10 cellular contexts compared by ENCODE assay signal in the genomic region with DNA sequence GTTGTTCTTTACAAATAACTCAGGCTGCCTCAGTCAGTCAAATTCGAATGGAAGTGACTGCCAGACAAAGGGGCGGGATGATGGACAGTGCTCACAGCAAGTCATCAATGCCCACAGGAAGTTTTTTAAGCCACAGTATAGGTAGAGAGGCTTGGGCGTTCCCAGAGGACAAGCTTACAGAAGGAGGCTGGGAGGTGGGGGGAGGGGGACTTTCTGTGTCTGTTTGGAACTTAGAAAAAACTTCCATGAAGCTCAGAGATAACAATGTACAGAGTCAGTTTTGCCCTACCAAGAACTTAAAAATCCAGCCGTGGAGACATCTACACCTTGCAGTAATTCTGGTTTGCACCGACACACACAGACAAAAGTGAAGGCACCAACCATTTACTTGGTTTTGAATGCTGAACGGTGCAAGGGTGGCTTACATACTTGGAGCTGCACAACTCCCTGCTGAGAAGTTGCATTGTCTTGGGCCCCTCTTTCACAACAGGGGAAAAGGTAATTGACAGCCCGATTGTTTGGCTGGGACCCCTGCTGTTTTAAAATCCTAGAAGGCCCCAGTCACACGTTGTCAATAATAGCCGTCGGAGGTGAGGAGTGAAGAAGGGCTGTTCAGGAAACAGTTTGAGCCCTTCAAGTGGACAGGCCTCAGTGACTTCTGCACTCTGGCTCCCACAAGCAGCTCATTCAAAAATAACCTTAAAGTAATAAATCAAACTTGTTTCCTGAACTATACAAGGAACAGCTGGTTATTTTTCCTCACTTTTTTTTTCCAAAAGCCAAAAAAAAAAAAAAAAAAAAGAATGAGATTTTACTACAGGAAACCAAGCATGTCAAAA. TPM values are rescaled to one million over a fixed set of nuclear protein-coding genes. Genes with fewer than 3 reads are reported as not detected.
A peak's percentile ranks its signal among the peaks of the same experiment; 100 is the strongest.
DNase-seq lines count a peak whose midpoint lies in the region; ATAC-seq and TF ChIP-seq lines count a peak whose summit lies in the region.
"Had no signal": no experiment of that assay in that cellular context is flagged by ENCODE, and none has a peak within 500 bp of the region (broad histone marks: within the 10 kb centered on the region; RNA-seq: fewer than 3 reads in every experiment).

No MANE protein-coding gene starts in this region.

- H3K9ac ChIP-seq in NT2/D1 (ENCODE audit: insufficient read length, low read depth), result no peak overlapping the region

- H3K27ac ChIP-seq in gastroesophageal sphincter (no peak overlapping the region), psoas muscle (no peak overlapping the region)

- H3K4me3 ChIP-seq in NT2/D1 (ENCODE audit: insufficient read length, low read depth) (no peak overlapping the region), gastroesophageal sphincter (no peak overlapping the region), psoas muscle (no peak overlapping the region)

- H3K27me3 ChIP-seq in NT2/D1 (ENCODE audit: insufficient read depth, insufficient read length) (no peaks in the 10 kb centered on the region), gastroesophageal sphincter (peaks cover 8% of the 10 kb centered on the region), psoas muscle (ENCODE audit: insufficient read depth in 3 of 3, low read length in 2 of 3) (no peaks in the 10 kb centered on the region)

- TF ChIP-seq CTCF in gastroesophageal sphincter (IDR thresholded peaks at IDR 0.05) (no peak), psoas muscle (IDR thresholded peaks at IDR 0.05) (no peak)

- TF ChIP-seq EP300 in Ishikawa (IDR thresholded peaks at IDR 0.05; ENCODE audit: borderline replicate concordance) (peak; percentile 97), gastroesophageal sphincter (IDR thresholded peaks at IDR 0.05) (no peak)

- DNase-seq in NT2/D1 (ENCODE audit: low read depth, low spot score), result peak; percentile 96
- no peak for DNase-seq in psoas muscle
- DNase-seq in activated CD8-positive, alpha-beta memory T cell treated with anti-CD3 and anti-CD28 coated beads for 24 hours, result no peak
- DNase-seq: activated B cell treated with CpG ODN at 0.5 μM for 24 hours, foreskin melanocyte, NCI-H524 treated with DMSO at 0.1 percent for 48 hours had no signal

- TF ChIP-seq POLR2A in gastroesophageal sphincter (IDR thresholded peaks at IDR 0.05), result no peak

- intact Hi-C loops in psoas muscle (cut with DNase I), result loop anchor here (5.0 kb wide), 2 partner anchors 582 to 682 kb away; no protein-coding TSS in a partner anchor

- TF ChIP-seq RAD21 in Ishikawa (IDR thresholded peaks at IDR 0.05; ENCODE audit: low read depth), result no peak

- H3K36me3 ChIP-seq in NT2/D1 (ENCODE audit: insufficient read depth, insufficient read length, low read length) (no peaks in the 10 kb centered on the region), gastroesophageal sphincter (no peaks in the 10 kb centered on the region), psoas muscle (ENCODE audit: insufficient read depth in 1 of 2, low read depth in 1 of 2) (no peaks in the 10 kb centered on the region)

- peaks cover 5% of the 10 kb centered on the region; the same call in 1 of the 2 replicates for H3K9me3 ChIP-seq in NT2/D1 (ENCODE audit: insufficient read depth, low read length)
- H3K9me3 ChIP-seq in gastroesophageal sphincter, result no peaks in the 10 kb centered on the region
- H3K9me3 ChIP-seq in psoas muscle, result no peaks in the 10 kb centered on the region

- WGBS in gastroesophageal sphincter (ENCODE audit: low coverage in 1 of 2), 2 donors, result 47 to 66% methylated on average over 5 to 8 of the region's 10 CpGs
- WGBS in psoas muscle, 3 donors, result 40 to 50% (median 41%) methylated on average over 10 of the region's 10 CpGs

- H3K4me1 ChIP-seq in NT2/D1 (ENCODE audit: insufficient read depth, insufficient read length), result no peaks in the 10 kb centered on the region
- peaks cover 0 to 20% (median 3%) of the 10 kb centered on the region in 3 donors for H3K4me1 ChIP-seq in gastroesophageal sphincter
- H3K4me1 ChIP-seq in psoas muscle, result peaks cover 4% of the 10 kb centered on the region

- ATAC-seq in gastroesophageal sphincter, result peak; percentile 63
- peak in 3 of 4 donors; percentile 40 to 65 (median 46) for ATAC-seq in psoas muscle
- no peak for ATAC-seq in GM19397 (IDR thresholded peaks at IDR 0.05; ENCODE audit: unreplicated experiment)
- no peak for ATAC-seq in GM18520 (IDR thresholded peaks at IDR 0.05; ENCODE audit: unreplicated experiment)

TF ChIP-seq in Ishikawa, 13 proteins besides CTCF, POLR2A, EP300 and RAD21:
- TF ChIP-seq TEAD4 (IDR thresholded peaks at IDR 0.05) (peak; percentile 93), FOXM1 (IDR thresholded peaks at IDR 0.05; ENCODE audit: borderline replicate concordance, low read depth) (peak; percentile 94), CREB1 (IDR thresholded peaks at IDR 0.05; ENCODE audit: low read depth) (no peak), ZBTB7A (IDR thresholded peaks at IDR 0.05; ENCODE audit: low read depth) (no peak), TCF12 (IDR thresholded peaks at IDR 0.05; ENCODE audit: low read depth) (peak; percentile 99), NFIC (IDR thresholded peaks at IDR 0.05) (peak; percentile 94), CEBPB (IDR thresholded peaks at IDR 0.05) (peak; percentile 99), EGR1 (IDR thresholded peaks at IDR 0.05) (0 out of 2 replicates have a peak, but pooled peaks have one; percentile 4)
- TF ChIP-seq, protein P1, sequence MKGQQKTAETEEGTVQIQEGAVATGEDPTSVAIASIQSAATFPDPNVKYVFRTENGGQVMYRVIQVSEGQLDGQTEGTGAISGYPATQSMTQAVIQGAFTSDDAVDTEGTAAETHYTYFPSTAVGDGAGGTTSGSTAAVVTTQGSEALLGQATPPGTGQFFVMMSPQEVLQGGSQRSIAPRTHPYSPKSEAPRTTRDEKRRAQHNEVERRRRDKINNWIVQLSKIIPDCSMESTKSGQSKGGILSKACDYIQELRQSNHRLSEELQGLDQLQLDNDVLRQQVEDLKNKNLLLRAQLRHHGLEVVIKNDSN (IDR thresholded peaks at IDR 0.05), result 0 out of 2 replicates have a peak, but pooled peaks have one; percentile 4
- TF ChIP-seq, protein P2, sequence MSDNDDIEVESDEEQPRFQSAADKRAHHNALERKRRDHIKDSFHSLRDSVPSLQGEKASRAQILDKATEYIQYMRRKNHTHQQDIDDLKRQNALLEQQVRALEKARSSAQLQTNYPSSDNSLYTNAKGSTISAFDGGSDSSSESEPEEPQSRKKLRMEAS (IDR thresholded peaks at IDR 0.05), result peak; percentile 50; the same call in 1 of the 2 replicates

RNA-seq across cellular contexts. Expression of a gene that starts 18.8 kb away (rescaled TPM):
- 10 to 100 TPM; 32.5 to 49.1 (median 47.9) TPM for total RNA-seq in gastroesophageal sphincter
- total RNA-seq in psoas muscle, result 10 to 100 TPM; 25.2 to 46.8 (median 29.3) TPM
- polyA plus RNA-seq in psoas muscle, result 100 to 1,000 TPM in 1 of 3 donors, 10 to 100 TPM in 2; 15.2 to 171 (median 21.0) TPM

Comparison
In these comparisons a context has a peak if more than half of its experiments do, and no peak if none do; other contexts are left out.
1. ATAC-seq: peak in gastroesophageal sphincter (single experiment) and psoas muscle (3 of 4); none in GM19397 (single experiment) and GM18520 (single experiment).